11 cellular contexts compared by ENCODE assay signal in genomic region chr2:43460611-43461396, GRCh38.
DNase-seq lines count a peak whose midpoint lies in the region; ATAC-seq and TF ChIP-seq lines count a peak whose summit lies in the region.
"Had no signal": no experiment of that assay in that cellular context is flagged by ENCODE, and none has a peak within 500 bp of the region (broad histone marks: within the 10 kb centered on the region; RNA-seq: fewer than 3 reads in every experiment).

No MANE protein-coding gene starts in this region.

- H2BK12ac ChIP-seq in trophoblast cell (ENCODE audit: low read length): peak overlapping the region; percentile 32

- H2AK5ac ChIP-seq in trophoblast cell (ENCODE audit: low read length): no peak overlapping the region

- no peaks in the 10 kb centered on the region for H3K9me3 Mint-ChIP-seq in stimulated activated naive CD8-positive, alpha-beta T cell treated with anti-CD3 and anti-CD28 coated beads, Interleukin-15, Interleukin-2, amounts not matched to agents 100 ng/mL and 50 ng/mL, for 24 hours
- no peaks in the 10 kb centered on the region for H3K9me3 Mint-ChIP-seq in stimulated activated naive B cell treated with anti-CD40 and anti-IgM and Interleukin-4, amounts not matched to agents 10 μg/mL and 1 μg/mL and 100 μg/mL, for 72 hours

- H3K4me3 Mint-ChIP-seq in stimulated activated naive CD8-positive, alpha-beta T cell treated with anti-CD3 and anti-CD28 coated beads, Interleukin-15, Interleukin-2, amounts not matched to agents 100 ng/mL and 50 ng/mL, for 24 hours: no peak overlapping the region
- no peak overlapping the region for H3K4me3 Mint-ChIP-seq in stimulated activated naive B cell treated with anti-CD40 and anti-IgM and Interleukin-4, amounts not matched to agents 10 μg/mL and 1 μg/mL and 100 μg/mL, for 72 hours
- H3K4me3 Mint-ChIP-seq: activated CD8-positive, alpha-beta T cell treated with anti-CD3 and anti-CD28 coated beads, Interleukin-2, amount 10 ng/mL, durations not matched to agents 7 days and 5 days had no signal

- no peak overlapping the region for H4K8ac ChIP-seq in trophoblast cell (ENCODE audit: low read depth, low read length)

- H3K27me3 ChIP-seq in trophoblast cell (ENCODE audit: insufficient read depth, low read length) (no peaks in the 10 kb centered on the region), aorta (ENCODE audit: control insufficient read depth in 1 of 2, insufficient read depth in 2 of 2, low read length in 1 of 2) (no peaks in the 10 kb centered on the region)

- H3K4me1 ChIP-seq in trophoblast cell (ENCODE audit: control insufficient read depth in 1 of 2, insufficient read depth in 2 of 2, low read length in 2 of 2): peaks cover 3 to 8% of the 10 kb centered on the region in 2 experiments
- H3K4me1 ChIP-seq in aorta (ENCODE audit: control insufficient read depth in 1 of 2, insufficient read depth in 2 of 2, low read length in 2 of 2): peaks cover 9 to 16% of the 10 kb centered on the region in 2 donors

- H3K9me3 ChIP-seq in trophoblast cell (ENCODE audit: insufficient read depth, low read depth, low read length): no peaks in the 10 kb centered on the region
- H3K9me3 ChIP-seq in aorta (ENCODE audit: control insufficient read depth, low read length): no peaks in the 10 kb centered on the region

- H3K9ac ChIP-seq in trophoblast cell (ENCODE audit: low read length): no peak overlapping the region
- H3K9ac ChIP-seq: parathyroid adenoma had no signal

- TF ChIP-seq CTCF in coronary artery (IDR thresholded peaks at IDR 0.05): no peak

- ATAC-seq in stimulated activated naive CD8-positive, alpha-beta T cell treated with anti-CD3 and anti-CD28 coated beads, Interleukin-15, Interleukin-2, amounts not matched to agents 100 U/mL and 50 U/mL, for 24 hours: no peak
- no peak for ATAC-seq in aorta (ENCODE audit: low FRiP score)
- ATAC-seq in GM21381 (IDR thresholded peaks at IDR 0.05; ENCODE audit: unreplicated experiment): no peak
- ATAC-seq in stimulated activated naive B cell treated with anti-CD40 and anti-IgM and Interleukin-4, amounts not matched to agents 10 μg/mL and 1 μg/mL and 100 μg/mL, for 72 hours (replicated peaks): no peak
- ATAC-seq: activated CD8-positive, alpha-beta T cell treated with anti-CD3 and anti-CD28 coated beads, Interleukin-2, amount 10 ng/mL, durations not matched to agents 7 days and 5 days had no signal

- no peaks in the 10 kb centered on the region for H3K79me2 ChIP-seq in trophoblast cell (ENCODE audit: control insufficient read depth, insufficient read depth, low read length, poor library complexity)
- H3K79me2 ChIP-seq: parathyroid adenoma had no signal

- no peak overlapping the region for H2BK120ac ChIP-seq in trophoblast cell (ENCODE audit: insufficient read depth, low read length, poor library complexity)

- H3K4me3 ChIP-seq in coronary artery (no peak overlapping the region), trophoblast cell (ENCODE audit: low read depth, low read length) (no peak overlapping the region), aorta (ENCODE audit: low read length in 2 of 2) (no peak overlapping the region)

- no peak for DNase-seq in stimulated activated naive CD8-positive, alpha-beta T cell treated with anti-CD3 and anti-CD28 coated beads, Interleukin-15, Interleukin-2, amounts not matched to agents 100 U/mL and 50 U/mL, for 24 hours
- DNase-seq in coronary artery (ENCODE audit: low spot score) (no peak), trophoblast cell (no peak), aorta (no peak), GM19238 (ENCODE audit: insufficient read length, low spot score) (no peak)
- no peak for DNase-seq in stimulated activated naive B cell treated with anti-CD40 and anti-IgM and Interleukin-4, amounts not matched to agents 10 μg/mL and 1 μg/mL and 100 μg/mL, for 72 hours
- DNase-seq: activated CD8-positive, alpha-beta T cell treated with anti-CD3 and anti-CD28 coated beads, Interleukin-2, amount 10 ng/mL, durations not matched to agents 7 days and 5 days; foreskin fibroblast had no signal

- H4K91ac ChIP-seq in trophoblast cell (ENCODE audit: low read depth, low read length): peak overlapping the region; percentile 32

- no peak overlapping the region for H2AFZ ChIP-seq in trophoblast cell (ENCODE audit: insufficient read depth, low read length, poor library complexity)
- H2AFZ ChIP-seq: parathyroid adenoma had no signal

- H3K36me3 ChIP-seq in trophoblast cell (ENCODE audit: control insufficient read depth in 1 of 2, insufficient read depth in 2 of 2, low read length in 2 of 2): no peaks in the 10 kb centered on the region
- H3K36me3 ChIP-seq in aorta (ENCODE audit: control insufficient read depth in 1 of 2, insufficient read depth in 2 of 2, low read length in 1 of 2): no peaks in the 10 kb centered on the region

- H3K27ac Mint-ChIP-seq in stimulated activated naive CD8-positive, alpha-beta T cell treated with anti-CD3 and anti-CD28 coated beads, Interleukin-15, Interleukin-2, amounts not matched to agents 100 ng/mL and 50 ng/mL, for 24 hours: peak overlapping the region; percentile 24
- no peak overlapping the region for H3K27ac Mint-ChIP-seq in stimulated activated naive B cell treated with anti-CD40 and anti-IgM and Interleukin-4, amounts not matched to agents 10 μg/mL and 1 μg/mL and 100 μg/mL, for 72 hours
- H3K27ac Mint-ChIP-seq: activated CD8-positive, alpha-beta T cell treated with anti-CD3 and anti-CD28 coated beads, Interleukin-2, amount 10 ng/mL, durations not matched to agents 7 days and 5 days had no signal

- H3K27me3 Mint-ChIP-seq in stimulated activated naive CD8-positive, alpha-beta T cell treated with anti-CD3 and anti-CD28 coated beads, Interleukin-15, Interleukin-2, amounts not matched to agents 100 ng/mL and 50 ng/mL, for 24 hours: no peaks in the 10 kb centered on the region
- no peaks in the 10 kb centered on the region for H3K27me3 Mint-ChIP-seq in stimulated activated naive B cell treated with anti-CD40 and anti-IgM and Interleukin-4, amounts not matched to agents 10 μg/mL and 1 μg/mL and 100 μg/mL, for 72 hours

- H3K14ac ChIP-seq in trophoblast cell (ENCODE audit: low read length): peak overlapping the region; percentile 14

- peak overlapping the region; percentile 12 for H3K4ac ChIP-seq in trophoblast cell (ENCODE audit: low read depth, low read length)

- H2BK5ac ChIP-seq in trophoblast cell (ENCODE audit: low read depth, low read length, poor library complexity): no peak overlapping the region

- H3K4me2 ChIP-seq in trophoblast cell (ENCODE audit: low read length): no peak overlapping the region

- peak overlapping the region; percentile 41 to 78 for H3K27ac ChIP-seq in coronary artery
- no peak overlapping the region for H3K27ac ChIP-seq in trophoblast cell (ENCODE audit: low read depth, low read length)
- H3K27ac ChIP-seq in aorta (ENCODE audit: low read depth in 1 of 2, low read length in 2 of 2): peak overlapping the region; percentile 30 to 58
- H3K27ac ChIP-seq: parathyroid adenoma had no signal

- intact Hi-C loops in aorta (cut with DNase I): loop anchor here (5.0 to 10.0 kb wide), 4 partner anchors 44 to 149 kb away; no protein-coding TSS in a partner anchor

- H3K4me1 Mint-ChIP-seq in stimulated activated naive CD8-positive, alpha-beta T cell treated with anti-CD3 and anti-CD28 coated beads, Interleukin-15, Interleukin-2, amounts not matched to agents 100 ng/mL and 50 ng/mL, for 24 hours (ENCODE audit: low read depth): peaks cover 32% of the 10 kb centered on the region
- peaks cover 19 to 44% of the 10 kb centered on the region in 2 donors for H3K4me1 Mint-ChIP-seq in stimulated activated naive B cell treated with anti-CD40 and anti-IgM and Interleukin-4, amounts not matched to agents 10 μg/mL and 1 μg/mL and 100 μg/mL, for 72 hours

- H4K12ac ChIP-seq in trophoblast cell (ENCODE audit: low read depth, low read length): no peak overlapping the region

- no peak overlapping the region for H3K23ac ChIP-seq in trophoblast cell (ENCODE audit: low read length)

- no peaks in the 10 kb centered on the region for H3K79me1 ChIP-seq in trophoblast cell (ENCODE audit: low read length)

- H3K36me3 Mint-ChIP-seq in stimulated activated naive CD8-positive, alpha-beta T cell treated with anti-CD3 and anti-CD28 coated beads, Interleukin-15, Interleukin-2, amounts not matched to agents 100 ng/mL and 50 ng/mL, for 24 hours (ENCODE audit: low read depth): peaks cover 26% of the 10 kb centered on the region
- H3K36me3 Mint-ChIP-seq in stimulated activated naive B cell treated with anti-CD40 and anti-IgM and Interleukin-4, amounts not matched to agents 10 μg/mL and 1 μg/mL and 100 μg/mL, for 72 hours: peaks cover 23 to 26% of the 10 kb centered on the region in 2 donors

- no peak overlapping the region for H3K18ac ChIP-seq in trophoblast cell (ENCODE audit: low read length)

- no CpG with 5 or more reads among the region's 4 CpGs for WGBS in trophoblast cell (ENCODE audit: extremely low coverage, insufficient coverage, insufficient read length)
- WGBS in aorta, 2 donors: 45 to 52% methylated on average over 4 of the region's 4 CpGs
